In genomic region chr1:33348676-33349080, GRCh38 we compare ENCODE assay signal across 8 cellular contexts. TPM values are rescaled to one million over a fixed set of nuclear protein-coding genes. Genes with fewer than 3 reads are reported as not detected.
A peak's percentile ranks its signal among the peaks of the same experiment; 100 is the strongest.
DNase-seq lines count a peak whose midpoint lies in the region; ATAC-seq, FAIRE-seq and TF ChIP-seq lines count a peak whose summit lies in the region.

No MANE protein-coding gene starts in this region.

- H3K4me3 ChIP-seq in AG10803 (ENCODE audit: low read length) (peak overlapping the region; percentile 66), keratinocyte (ENCODE audit: control insufficient read depth in 2 of 3, extremely low read depth in 1 of 3, insufficient read depth in 2 of 3, low read depth in 1 of 3, low read length in 3 of 3) (peak overlapping the region; percentile 69 to 82 (median 79))

- H3K9me3 ChIP-seq in KOPT-K1 (ENCODE audit: insufficient read depth, low read length, poor library complexity, severe bottlenecking), result no peaks in the 10 kb centered on the region
- no peaks in the 10 kb centered on the region for H3K9me3 ChIP-seq in keratinocyte (ENCODE audit: control insufficient read depth, low read depth, low read length)

- peaks cover 44% of the 10 kb centered on the region for H3K4me1 ChIP-seq in keratinocyte (ENCODE audit: control insufficient read depth, extremely low read depth, insufficient read depth, low read length)

- no peak overlapping the region for H2AFZ ChIP-seq in keratinocyte (ENCODE audit: control insufficient read depth, low read length)

- DNase-seq in AG10803 (ENCODE audit: low read depth), result peak; percentile 19
- no peak for DNase-seq in keratinocyte (ENCODE audit: low read depth, low spot score)
- peak; percentile 32 for DNase-seq in stimulated activated CD4-positive, alpha-beta T cell treated with anti-CD3 and anti-CD28 coated beads, Interleukin-2, amount 100 ng/mL, for 4 hours (ENCODE audit: low read depth)
- DNase-seq in NCI-H2107 (lab: John Stamatoyannopoulos, UW), result no peak
- DNase-seq in NCI-H2196 treated with DMSO at 0.1 percent for 48 hours (lab: John Stamatoyannopoulos, UW; ENCODE audit: unreplicated experiment), result no peak

- H3K9me1 ChIP-seq in keratinocyte (ENCODE audit: control insufficient read depth, extremely low read depth, insufficient read depth, low read length), result no peaks in the 10 kb centered on the region

- H3K4me2 ChIP-seq in keratinocyte (ENCODE audit: control insufficient read depth, extremely low read depth, insufficient read depth, low read depth, low read length), result peak overlapping the region; percentile 90

- H3K36me3 ChIP-seq in KOPT-K1 (ENCODE audit: insufficient read depth, low read length) (peaks cover 36% of the 10 kb centered on the region), keratinocyte (ENCODE audit: control insufficient read depth in 2 of 2, extremely low read depth in 1 of 2, insufficient read depth in 2 of 2, low read length in 2 of 2) (peaks cover 11 to 27% of the 10 kb centered on the region in 2 experiments)

- dilution Hi-C loops in keratinocyte (cut with MboI; ENCODE audit: extremely low pct_ligation_motif_present, low sequenced_read_pairs), result no loop called here

- TF ChIP-seq CTCF in AG10803 (conservative IDR thresholded peaks at IDR 0.05; ENCODE audit: low read length), result no peak
- no peak for TF ChIP-seq CTCF in keratinocyte (optimal IDR thresholded peaks at IDR 0.05 in 1 of 3, IDR thresholded peaks at IDR 0.05 in 1 of 3, conservative IDR thresholded peaks at IDR 0.05 in 1 of 3; ENCODE audit: extremely low read depth in 1 of 3, insufficient read depth in 2 of 3, low read length in 3 of 3)

- peaks cover 60% of the 10 kb centered on the region for H3K79me2 ChIP-seq in keratinocyte (ENCODE audit: control insufficient read depth, insufficient read depth, low read length)

- WGBS in adipose tissue, 3 donors, result 2 to 4% (median 4%) methylated on average over 11 of the region's 11 CpGs

- FAIRE-seq in keratinocyte (lab: Jason Lieb, UNC), result no peak

- H3K27ac ChIP-seq in KOPT-K1 (ENCODE audit: low read depth, low read length, poor library complexity, severe bottlenecking), result peak overlapping the region; percentile 72
- peak overlapping the region; percentile 8 for H3K27ac ChIP-seq in adipose tissue (ENCODE audit: low read depth, low read length)
- peak overlapping the region; percentile 69 for H3K27ac ChIP-seq in keratinocyte (ENCODE audit: control insufficient read depth, insufficient read depth, low read length)

- ATAC-seq in GM21619 (IDR thresholded peaks at IDR 0.05; ENCODE audit: unreplicated experiment), result no peak

- H3K27me3 ChIP-seq in keratinocyte (ENCODE audit: control insufficient read depth, extremely low read depth, insufficient read depth, low read length), result no peaks in the 10 kb centered on the region

- H4K20me1 ChIP-seq in keratinocyte (ENCODE audit: control insufficient read depth, extremely low read depth, insufficient read depth, low read length), result peaks cover under 1% of the 10 kb centered on the region

- peak overlapping the region; percentile 69 for H3K9ac ChIP-seq in keratinocyte (ENCODE audit: control insufficient read depth, extremely low read depth, insufficient read depth, low read length)

RNA-seq across cellular contexts. Expression of gene A3GALT2, which starts 27.8 kb away (rescaled TPM):
- polyA plus RNA-seq in adipose tissue (under 1 TPM in 1 of 3 donors, not detected in 2; 0.25 TPM), keratinocyte (not detected in 3 replicates)
- polyA plus RNA-seq in keratinocyte (2011; ENCODE audit: low read depth), result not detected
- polyA plus RNA-seq in keratinocyte (2011; cell fraction: cytosol; rRNA removed), result not detected in 2 replicates
- not detected in 2 replicates for polyA plus RNA-seq in keratinocyte (2011; cell fraction: nucleus; rRNA removed)
- not detected in 2 replicates for polyA plus RNA-seq in keratinocyte (2012; ENCODE audit: low replicate concordance)
- polyA minus RNA-seq in keratinocyte, result not detected in 3 replicates
- polyA minus RNA-seq in keratinocyte (2011; cell fraction: cytosol; rRNA and poly(A)+ RNA removed), result not detected
- polyA minus RNA-seq in keratinocyte (2011; cell fraction: nucleus; rRNA and poly(A)+ RNA removed), result not detected in 2 replicates

Comparison
In these comparisons a context has a peak if more than half of its experiments do, and no peak if none do; other contexts are left out.
1. DNase-seq: peak in AG10803 (single experiment) and stimulated activated CD4-positive, alpha-beta T cell treated with anti-CD3 and anti-CD28 coated beads, Interleukin-2, amount 100 ng/mL, for 4 hours (single experiment); none in keratinocyte (single experiment), NCI-H2107 (single experiment) and NCI-H2196 treated with DMSO at 0.1 percent for 48 hours (single experiment).
2. H3K27ac ChIP-seq: peak in every context shown above with its lines; median percentile 72 in KOPT-K1; 69 in keratinocyte; 8 in adipose tissue.